7 cellular contexts compared by ENCODE assay signal in genomic region chr2:72146357-72147302, GRCh38.
DNase-seq lines count a peak whose midpoint lies in the region; ATAC-seq and TF ChIP-seq lines count a peak whose summit lies in the region.

No MANE protein-coding gene starts in this region.

- H3K4me3 ChIP-seq in HEK293 (ENCODE audit: low read depth, low read length), result peak overlapping the region; percentile 48
- H3K4me3 ChIP-seq in iPS-20b (ENCODE audit: low read length), result peak overlapping the region; percentile 73

- DNase-seq in activated CD8-positive, alpha-beta memory T cell treated with anti-CD3 and anti-CD28 coated beads, Interleukin-2, amount 50 U/mL, for 48 hours, result peak; percentile 54
- DNase-seq in stimulated activated CD8-positive, alpha-beta memory T cell treated with anti-CD3 and anti-CD28 coated beads, Interleukin-4, amount 100 ng/mL, for 48 hours, result peak; percentile 26

- ATAC-seq in HG02610 (IDR thresholded peaks at IDR 0.05; ENCODE audit: unreplicated experiment) (no peak), GM19328 (IDR thresholded peaks at IDR 0.05; ENCODE audit: unreplicated experiment) (no peak), HG03025 (IDR thresholded peaks at IDR 0.05; ENCODE audit: low FRiP score, unreplicated experiment) (no peak)

- H3K27ac ChIP-seq in HEK293 (ENCODE audit: extremely low read depth, low read depth, low read length), result no peak overlapping the region; the same call in 1 of the 2 replicates
- H3K27ac ChIP-seq in iPS-20b (ENCODE audit: low read length), result no peak overlapping the region

- CTCF ChIA-PET in HEK293 (lab: Yijun Ruan, JAX), result interaction anchor here (0.9 kb wide), 1 partner anchor 209 kb away, joined by 3 read pairs; no protein-coding TSS in a partner anchor

- peaks cover 99% of the 10 kb centered on the region for H3K27me3 ChIP-seq in iPS-20b (ENCODE audit: insufficient read depth, low read length)

- no peaks in the 10 kb centered on the region for H3K9me3 ChIP-seq in HEK293 (ENCODE audit: control insufficient read depth, insufficient read depth, low read depth, low read length)
- H3K9me3 ChIP-seq in iPS-20b (ENCODE audit: insufficient read depth, low read depth, low read length), result peaks cover 7% of the 10 kb centered on the region; the same call in 1 of the 2 replicates

- H3K4me1 ChIP-seq in HEK293 (ENCODE audit: control insufficient read depth, insufficient read depth, low read length) (peaks cover 11% of the 10 kb centered on the region), iPS-20b (ENCODE audit: insufficient read depth, low read length) (peaks cover 15% of the 10 kb centered on the region; the same call in 1 of the 2 replicates)

- no peak for TF ChIP-seq CTCF in HEK293 (tag by site-specific recombination; IDR thresholded peaks at IDR 0.05)

- no peaks in the 10 kb centered on the region for H3K36me3 ChIP-seq in HEK293 (ENCODE audit: control insufficient read depth in 2 of 2, insufficient read depth in 1 of 2, low read length in 2 of 2)
- no peaks in the 10 kb centered on the region for H3K36me3 ChIP-seq in iPS-20b (ENCODE audit: insufficient read depth, low read depth, low read length)

- no peak overlapping the region for H3K9ac ChIP-seq in iPS-20b (ENCODE audit: low read depth, low read length)

- POLR2A ChIA-PET in HEK293 (lab: Yijun Ruan, JAX), result no interaction called here

TF ChIP-seq in HEK293, 187 proteins besides CTCF, POLR2A, EP300 and RAD21:
- TF ChIP-seq PATZ1 (tag by site-specific recombination; IDR thresholded peaks at IDR 0.05) (0 out of 2 replicates have a peak, but pooled peaks have one; percentile 10), PRDM4 (tag by site-specific recombination; IDR thresholded peaks at IDR 0.05) (peak; percentile 69), ZNF155 (tag by site-specific recombination; IDR thresholded peaks at IDR 0.05) (no peak), ZNF76 (tag by site-specific recombination; IDR thresholded peaks at IDR 0.05; ENCODE audit: borderline replicate concordance, low read depth) (0 out of 2 replicates have a peak, but pooled peaks have one; percentile 17), ZNF571 (tag by site-specific recombination; IDR thresholded peaks at IDR 0.05) (no peak), ZNF692 (tag by site-specific recombination; IDR thresholded peaks at IDR 0.05) (peak; percentile 62), ZNF121 (tag by site-specific recombination; IDR thresholded peaks at IDR 0.05) (no peak), ZNF175 (tag by site-specific recombination; IDR thresholded peaks at IDR 0.05) (no peak), ZNF23 (tag by site-specific recombination; IDR thresholded peaks at IDR 0.05; ENCODE audit: borderline replicate concordance) (no peak), ZFP69B (tag by site-specific recombination; IDR thresholded peaks at IDR 0.05) (0 out of 2 replicates have a peak, but pooled peaks have one; percentile 40), ZNF629 (tag by site-specific recombination; IDR thresholded peaks at IDR 0.05) (no peak), ZNF391 (tag by site-specific recombination; IDR thresholded peaks at IDR 0.05; ENCODE audit: borderline replicate concordance, low read depth) (no peak), ZNF223 (tag by site-specific recombination; IDR thresholded peaks at IDR 0.05) (no peak), ZNF335 (tag by site-specific recombination; conservative IDR thresholded peaks at IDR 0.05) (peak; percentile 81)
- TF ChIP-seq, protein P1, sequence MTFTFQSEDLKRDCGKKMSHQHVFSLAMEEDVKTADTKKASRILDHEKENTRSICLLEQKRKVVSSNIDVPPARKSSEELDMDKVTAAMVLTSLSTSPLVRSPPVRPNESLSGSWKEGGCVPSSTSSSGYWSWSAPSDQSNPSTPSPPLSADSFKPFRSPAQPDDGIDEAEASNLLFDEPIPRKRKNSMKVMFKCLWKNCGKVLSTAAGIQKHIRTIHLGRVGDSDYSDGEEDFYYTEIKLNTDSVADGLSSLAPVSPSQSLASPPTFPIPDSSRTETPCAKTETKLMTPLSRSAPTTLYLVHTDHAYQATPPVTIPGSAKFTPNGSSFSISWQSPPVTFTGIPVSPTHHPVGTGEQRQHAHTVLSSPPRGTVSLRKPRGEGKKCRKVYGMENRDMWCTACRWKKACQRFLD (tag by site-specific recombination; IDR thresholded peaks at IDR 0.05), result no peak
- TF ChIP-seq, protein P2, sequence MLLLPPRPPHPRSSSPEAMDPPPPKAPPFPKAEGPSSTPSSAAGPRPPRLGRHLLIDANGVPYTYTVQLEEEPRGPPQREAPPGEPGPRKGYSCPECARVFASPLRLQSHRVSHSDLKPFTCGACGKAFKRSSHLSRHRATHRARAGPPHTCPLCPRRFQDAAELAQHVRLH (tag by site-specific recombination; IDR thresholded peaks at IDR 0.05), result no peak
